26 cellular contexts compared by ENCODE assay signal in genomic region chrX:10501606-10502005, GRCh38.
"Had no signal": no experiment of that assay in that cellular context is flagged by ENCODE, and none has a peak within 500 bp of the region (broad histone marks: within the 10 kb centered on the region; RNA-seq: fewer than 3 reads in every experiment).

No MANE protein-coding gene starts in this region.

- H3K9me3 ChIP-seq: colonic mucosa, heart right ventricle, left ventricle myocardium inferior, lower lobe of right lung, prostate gland, right lobe of liver, spleen, tibial artery, upper lobe of left lung, uterus had no signal

- H3K36me3 ChIP-seq: colonic mucosa, heart right ventricle, left ventricle myocardium inferior, lower lobe of right lung, prostate gland, right lobe of liver, spleen, tibial artery, upper lobe of left lung, uterus had no signal

- ATAC-seq: heart right ventricle; natural killer cell treated with Interleukin-12 subunit alpha and Interleukin-12 subunit beta and Interleukin-15 and Interleukin-18, amount 100 ng/mL, for 72 hours; stimulated activated memory B cell treated with anti-CD40 and anti-IgM and Interleukin-4, amounts not matched to agents 10 μg/mL and 1 μg/mL and 100 μg/mL, for 72 hours had no signal

- H3K9me3 Mint-ChIP-seq: memory B cell; natural killer cell treated with Interleukin-12 subunit alpha and Interleukin-12 subunit beta and Interleukin-15 and Interleukin-18, amount 100 ng/mL, for 72 hours; stimulated activated memory B cell treated with anti-CD40 and anti-IgM and Interleukin-4, amounts not matched to agents 10 μg/mL and 1 μg/mL and 100 μg/mL, for 72 hours; stimulated activated naive CD8-positive, alpha-beta T cell treated with anti-CD3 and anti-CD28 coated beads, Interleukin-15, Interleukin-2, amounts not matched to agents 100 ng/mL and 50 ng/mL, for 24 hours had no signal

- DNase-seq: colonic mucosa; effector CD4-positive, alpha-beta T cell; endodermal cell; erythroblast; foreskin melanocyte; heart right ventricle; hypothalamus; left ventricle myocardium inferior; lower lobe of right lung; midbrain; occipital lobe; retina; right lobe of liver; spleen; stimulated activated CD4-positive, alpha-beta T cell treated with anti-CD3 and anti-CD28 coated beads, Interleukin-15, amount 100 ng/mL, for 24 hours; stimulated activated CD4-positive, alpha-beta T cell treated with anti-CD3 and anti-CD28 coated beads, Interleukin-1b, Interleukin-23, amount 100 ng/mL, for 48 hours; stimulated activated CD4-positive, alpha-beta T cell treated with anti-CD3 and anti-CD28 coated beads, Interleukin-4, amount 100 ng/mL, for 24 hours; tibial artery; uterus had no signal

- H3K27ac ChIP-seq: colonic mucosa, left ventricle myocardium inferior, lower lobe of right lung, parathyroid adenoma, prostate gland, right lobe of liver, spleen, tibial artery, upper lobe of left lung, uterus had no signal

- H3K27ac Mint-ChIP-seq: endodermal cell; memory B cell; natural killer cell treated with Interleukin-12 subunit alpha and Interleukin-12 subunit beta and Interleukin-15 and Interleukin-18, amount 100 ng/mL, for 72 hours; stimulated activated memory B cell treated with anti-CD40 and anti-IgM and Interleukin-4, amounts not matched to agents 10 μg/mL and 1 μg/mL and 100 μg/mL, for 72 hours; stimulated activated naive CD8-positive, alpha-beta T cell treated with anti-CD3 and anti-CD28 coated beads, Interleukin-15, Interleukin-2, amounts not matched to agents 100 ng/mL and 50 ng/mL, for 24 hours had no signal

- H2AFZ ChIP-seq: parathyroid adenoma had no signal

- H3K4me1 Mint-ChIP-seq: endodermal cell; memory B cell; stimulated activated memory B cell treated with anti-CD40 and anti-IgM and Interleukin-4, amounts not matched to agents 10 μg/mL and 1 μg/mL and 100 μg/mL, for 72 hours had no signal

- H3K27me3 ChIP-seq: colonic mucosa, heart right ventricle, right lobe of liver, tibial artery, upper lobe of left lung, uterus had no signal

- H3K4me3 ChIP-seq: colonic mucosa, heart right ventricle, left ventricle myocardium inferior, lower lobe of right lung, prostate gland, right lobe of liver, spleen, tibial artery, upper lobe of left lung, uterus had no signal

- H3K27me3 Mint-ChIP-seq: stimulated activated memory B cell treated with anti-CD40 and anti-IgM and Interleukin-4, amounts not matched to agents 10 μg/mL and 1 μg/mL and 100 μg/mL, for 72 hours; stimulated activated naive CD8-positive, alpha-beta T cell treated with anti-CD3 and anti-CD28 coated beads, Interleukin-15, Interleukin-2, amounts not matched to agents 100 ng/mL and 50 ng/mL, for 24 hours had no signal

- H3K79me2 ChIP-seq: parathyroid adenoma had no signal

- H3K4me3 Mint-ChIP-seq: endodermal cell; memory B cell; natural killer cell treated with Interleukin-12 subunit alpha and Interleukin-12 subunit beta and Interleukin-15 and Interleukin-18, amount 100 ng/mL, for 72 hours; stimulated activated memory B cell treated with anti-CD40 and anti-IgM and Interleukin-4, amounts not matched to agents 10 μg/mL and 1 μg/mL and 100 μg/mL, for 72 hours; stimulated activated naive CD8-positive, alpha-beta T cell treated with anti-CD3 and anti-CD28 coated beads, Interleukin-15, Interleukin-2, amounts not matched to agents 100 ng/mL and 50 ng/mL, for 24 hours had no signal

- H3K36me3 Mint-ChIP-seq: memory B cell; natural killer cell treated with Interleukin-12 subunit alpha and Interleukin-12 subunit beta and Interleukin-15 and Interleukin-18, amount 100 ng/mL, for 72 hours; stimulated activated memory B cell treated with anti-CD40 and anti-IgM and Interleukin-4, amounts not matched to agents 10 μg/mL and 1 μg/mL and 100 μg/mL, for 72 hours had no signal

- H3K9ac ChIP-seq: parathyroid adenoma had no signal

- H3K4me1 ChIP-seq: colonic mucosa, lower lobe of right lung, parathyroid adenoma, prostate gland, right lobe of liver, spleen, tibial artery, upper lobe of left lung, uterus had no signal
